1 cellular context compared by ENCODE assay signal in the genomic region with DNA sequence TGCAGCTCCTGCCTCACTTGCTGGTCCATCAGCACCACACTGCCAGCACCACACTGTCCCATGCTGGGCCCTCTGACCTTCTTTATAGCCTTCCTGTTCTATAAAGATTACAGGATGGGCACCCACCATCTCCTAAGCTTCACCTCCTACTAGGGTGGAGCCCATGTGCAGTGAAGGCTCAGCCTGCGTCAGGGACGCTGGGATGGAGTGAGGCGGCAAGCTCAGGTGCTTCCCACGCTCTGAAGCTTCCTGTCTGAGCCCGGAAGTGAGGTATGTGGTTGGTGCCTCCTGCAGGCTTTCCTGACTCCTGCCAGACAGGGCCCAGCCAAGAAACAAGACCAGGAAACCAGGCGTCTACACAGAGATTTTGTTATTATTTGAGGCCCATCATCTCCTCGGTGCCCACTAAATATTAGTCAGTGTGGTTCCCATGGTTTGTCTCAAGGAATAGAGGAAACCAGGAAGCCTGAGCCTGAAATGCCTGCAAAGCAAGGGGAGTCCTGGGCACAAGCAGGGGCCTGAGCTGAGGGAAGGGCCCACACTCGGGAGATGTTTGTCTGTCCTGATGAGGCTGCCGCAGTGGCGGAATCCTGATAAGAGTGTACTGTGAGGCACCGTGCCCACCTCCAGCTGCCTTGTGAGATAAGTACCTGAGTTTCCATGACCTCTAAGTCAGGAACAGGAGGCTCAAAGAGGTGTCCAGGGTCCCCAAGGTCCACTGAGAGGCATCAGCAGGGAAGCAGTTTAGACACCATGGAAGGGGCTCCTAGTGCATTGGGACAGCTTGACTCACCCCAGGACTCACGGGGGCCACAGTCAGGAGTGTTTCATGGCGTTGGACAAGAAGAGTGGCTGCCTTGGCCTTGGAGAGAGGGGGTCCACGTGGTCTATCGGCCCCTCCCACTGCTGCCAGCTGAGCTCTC.
A peak's percentile ranks its signal among the peaks of the same experiment; 100 is the strongest.
TF ChIP-seq lines count a peak whose summit lies in the region.

No MANE protein-coding gene starts in this region.

TF ChIP-seq in K562, 482 proteins besides CTCF, POLR2A, EP300 and RAD21 (continued from another document and continues in another):
- TF ChIP-seq, protein P1, sequence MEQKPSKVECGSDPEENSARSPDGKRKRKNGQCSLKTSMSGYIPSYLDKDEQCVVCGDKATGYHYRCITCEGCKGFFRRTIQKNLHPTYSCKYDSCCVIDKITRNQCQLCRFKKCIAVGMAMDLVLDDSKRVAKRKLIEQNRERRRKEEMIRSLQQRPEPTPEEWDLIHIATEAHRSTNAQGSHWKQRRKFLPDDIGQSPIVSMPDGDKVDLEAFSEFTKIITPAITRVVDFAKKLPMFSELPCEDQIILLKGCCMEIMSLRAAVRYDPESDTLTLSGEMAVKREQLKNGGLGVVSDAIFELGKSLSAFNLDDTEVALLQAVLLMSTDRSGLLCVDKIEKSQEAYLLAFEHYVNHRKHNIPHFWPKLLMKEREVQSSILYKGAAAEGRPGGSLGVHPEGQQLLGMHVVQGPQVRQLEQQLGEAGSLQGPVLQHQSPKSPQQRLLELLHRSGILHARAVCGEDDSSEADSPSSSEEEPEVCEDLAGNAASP (IDR thresholded peaks at IDR 0.05), result no peak
- TF ChIP-seq TARDBP (IDR thresholded peaks at IDR 0.05), result no peak
- no peak for TF ChIP-seq SPI1 (IDR thresholded peaks at IDR 0.05; ENCODE audit: borderline replicate concordance, low read depth, low read length)
- no peak for TF ChIP-seq ZNF239 (CRISPR knock-in tag; IDR thresholded peaks at IDR 0.05)
- TF ChIP-seq ZNF280A (IDR thresholded peaks at IDR 0.05; ENCODE audit: low read depth, partially characterized antibody), result no peak
- no peak for TF ChIP-seq SP1 (CRISPR knock-in tag; IDR thresholded peaks at IDR 0.05)
- TF ChIP-seq TAL1 (IDR thresholded peaks at IDR 0.05), result no peak
- TF ChIP-seq RBM34 (IDR thresholded peaks at IDR 0.05; ENCODE audit: borderline replicate concordance, insufficient read depth, low read length), result no peak
- no peak for TF ChIP-seq SMARCA5 (IDR thresholded peaks at IDR 0.05)
- TF ChIP-seq HSF4 (CRISPR knock-in tag; IDR thresholded peaks at IDR 0.05; ENCODE audit: borderline replicate concordance), result no peak
- no peak for TF ChIP-seq CHD4 (IDR thresholded peaks at IDR 0.05; ENCODE audit: insufficient read depth, insufficient replicate concordance, low read depth, low read length, poor library complexity, severe bottlenecking)
- peak; percentile 53 for TF ChIP-seq EGR1 (conservative IDR thresholded peaks at IDR 0.05)
- TF ChIP-seq DDX20 (tag; IDR thresholded peaks at IDR 0.05; ENCODE audit: low read depth), result no peak
- no peak for TF ChIP-seq RAD51 (IDR thresholded peaks at IDR 0.05; ENCODE audit: borderline replicate concordance, low read depth)
- TF ChIP-seq CBFA2T3 (IDR thresholded peaks at IDR 0.05), result peak; percentile 70
- TF ChIP-seq SMARCA4 (IDR thresholded peaks at IDR 0.05), result no peak
- TF ChIP-seq ZNF766 (CRISPR knock-in tag; conservative IDR thresholded peaks at IDR 0.05), result no peak
- TF ChIP-seq JUN (IDR thresholded peaks at IDR 0.05; ENCODE audit: borderline replicate concordance, low read depth, low read length), result peak; percentile 50; the same call in 1 of the 2 replicates
- no peak for TF ChIP-seq JUN (CRISPR knock-in tag; IDR thresholded peaks at IDR 0.05; ENCODE audit: borderline replicate concordance)
- TF ChIP-seq RBM15 (IDR thresholded peaks at IDR 0.05; ENCODE audit: insufficient read depth, low read length), result no peak
- no peak for TF ChIP-seq TFAM (CRISPR knock-in tag; conservative IDR thresholded peaks at IDR 0.05)
- no peak for TF ChIP-seq MBD2 (IDR thresholded peaks at IDR 0.05; ENCODE audit: borderline replicate concordance, low read depth)
- TF ChIP-seq, protein P2, sequence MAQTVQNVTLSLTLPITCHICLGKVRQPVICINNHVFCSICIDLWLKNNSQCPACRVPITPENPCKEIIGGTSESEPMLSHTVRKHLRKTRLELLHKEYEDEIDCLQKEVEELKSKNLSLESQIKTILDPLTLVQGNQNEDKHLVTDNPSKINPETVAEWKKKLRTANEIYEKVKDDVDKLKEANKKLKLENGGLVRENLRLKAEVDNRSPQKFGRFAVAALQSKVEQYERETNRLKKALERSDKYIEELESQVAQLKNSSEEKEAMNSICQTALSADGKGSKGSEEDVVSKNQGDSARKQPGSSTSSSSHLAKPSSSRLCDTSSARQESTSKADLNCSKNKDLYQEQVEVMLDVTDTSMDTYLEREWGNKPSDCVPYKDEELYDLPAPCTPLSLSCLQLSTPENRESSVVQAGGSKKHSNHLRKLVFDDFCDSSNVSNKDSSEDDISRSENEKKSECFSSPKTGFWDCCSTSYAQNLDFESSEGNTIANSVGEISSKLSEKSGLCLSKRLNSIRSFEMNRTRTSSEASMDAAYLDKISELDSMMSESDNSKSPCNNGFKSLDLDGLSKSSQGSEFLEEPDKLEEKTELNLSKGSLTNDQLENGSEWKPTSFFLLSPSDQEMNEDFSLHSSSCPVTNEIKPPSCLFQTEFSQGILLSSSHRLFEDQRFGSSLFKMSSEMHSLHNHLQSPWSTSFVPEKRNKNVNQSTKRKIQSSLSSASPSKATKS (CRISPR knock-in tag; IDR thresholded peaks at IDR 0.05), result no peak
- TF ChIP-seq PRPF4 (IDR thresholded peaks at IDR 0.05; ENCODE audit: insufficient read depth, low read depth, low read length, poor library complexity, severe bottlenecking), result no peak
- TF ChIP-seq ATF6 (CRISPR knock-in tag; IDR thresholded peaks at IDR 0.05), result no peak
- no peak for TF ChIP-seq NR4A1 (CRISPR knock-in tag; IDR thresholded peaks at IDR 0.05)
- no peak for TF ChIP-seq NR4A1 (tag; IDR thresholded peaks at IDR 0.05)
- TF ChIP-seq SIN3B (IDR thresholded peaks at IDR 0.05; ENCODE audit: low read depth), result no peak
- peak; percentile 10 for TF ChIP-seq NEUROD1 (IDR thresholded peaks at IDR 0.05; ENCODE audit: borderline replicate concordance, low read depth, low read length, partially characterized antibody)
- peak; percentile 7 to 76; a peak in 1 of 4 replicates for TF ChIP-seq TBL1XR1 (IDR thresholded peaks at IDR 0.05; ENCODE audit: low read length in 2 of 2)
- TF ChIP-seq, protein P3, sequence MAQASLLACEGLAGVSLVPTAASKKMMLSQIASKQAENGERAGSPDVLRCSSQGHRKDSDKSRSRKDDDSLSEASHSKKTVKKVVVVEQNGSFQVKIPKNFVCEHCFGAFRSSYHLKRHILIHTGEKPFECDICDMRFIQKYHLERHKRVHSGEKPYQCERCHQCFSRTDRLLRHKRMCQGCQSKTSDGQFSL (CRISPR knock-in tag; IDR thresholded peaks at IDR 0.05), result no peak
- TF ChIP-seq, protein P3 (tag; IDR thresholded peaks at IDR 0.05), result no peak
- no peak for TF ChIP-seq SMARCC2 (IDR thresholded peaks at IDR 0.05; ENCODE audit: low read depth)
- TF ChIP-seq CREBBP (IDR thresholded peaks at IDR 0.05; ENCODE audit: low read depth, low read length), result no peak
- TF ChIP-seq ZNF449 (CRISPR knock-in tag; IDR thresholded peaks at IDR 0.05), result no peak
- TF ChIP-seq KDM2B (CRISPR knock-in tag; IDR thresholded peaks at IDR 0.05), result no peak; the same call in 1 of the 2 replicates
- TF ChIP-seq ATF3 (IDR thresholded peaks at IDR 0.05), result no peak
- peak; percentile 29 for TF ChIP-seq ATF3 (CRISPR knock-in tag; conservative IDR thresholded peaks at IDR 0.05)
- TF ChIP-seq ZNF77 (CRISPR knock-in tag; IDR thresholded peaks at IDR 0.05), result no peak
- TF ChIP-seq ZKSCAN1 (IDR thresholded peaks at IDR 0.05; ENCODE audit: low read depth, low read length), result 0 out of 2 replicates have a peak, but pooled peaks have one; percentile 14
- TF ChIP-seq ZNF644 (tag; IDR thresholded peaks at IDR 0.05; ENCODE audit: low read depth), result no peak
- TF ChIP-seq NFE2 (IDR thresholded peaks at IDR 0.05; ENCODE audit: low read depth), result no peak
- TF ChIP-seq NR3C1 (CRISPR knock-in tag; IDR thresholded peaks at IDR 0.05), result no peak
- TF ChIP-seq RFX1 (IDR thresholded peaks at IDR 0.05), result no peak
- TF ChIP-seq ZNF324 (CRISPR knock-in tag; IDR thresholded peaks at IDR 0.05), result no peak
- no peak for TF ChIP-seq ZNF717 (CRISPR knock-in tag; IDR thresholded peaks at IDR 0.05)
- no peak for TF ChIP-seq ZZZ3 (IDR thresholded peaks at IDR 0.05)
- TF ChIP-seq CBX3 (IDR thresholded peaks at IDR 0.05; ENCODE audit: borderline replicate concordance in 1 of 2, low read length in 2 of 2), result peak in 1 of 2 experiments; percentile 97; a peak in 2 of 3 replicates
- TF ChIP-seq, protein P4, sequence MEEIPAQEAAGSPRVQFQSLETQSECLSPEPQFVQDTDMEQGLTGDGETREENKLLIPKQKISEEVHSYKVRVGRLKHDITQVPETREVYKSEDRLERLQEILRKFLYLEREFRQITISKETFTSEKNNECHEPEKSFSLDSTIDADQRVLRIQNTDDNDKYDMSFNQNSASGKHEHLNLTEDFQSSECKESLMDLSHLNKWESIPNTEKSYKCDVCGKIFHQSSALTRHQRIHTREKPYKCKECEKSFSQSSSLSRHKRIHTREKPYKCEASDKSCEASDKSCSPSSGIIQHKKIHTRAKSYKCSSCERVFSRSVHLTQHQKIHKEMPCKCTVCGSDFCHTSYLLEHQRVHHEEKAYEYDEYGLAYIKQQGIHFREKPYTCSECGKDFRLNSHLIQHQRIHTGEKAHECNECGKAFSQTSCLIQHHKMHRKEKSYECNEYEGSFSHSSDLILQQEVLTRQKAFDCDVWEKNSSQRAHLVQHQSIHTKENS (CRISPR knock-in tag; IDR thresholded peaks at IDR 0.05), result no peak
- TF ChIP-seq SREBF1 (IDR thresholded peaks at IDR 0.05; ENCODE audit: borderline replicate concordance, low read depth, low read length), result 0 out of 2 replicates have a peak, but pooled peaks have one; percentile 30
- no peak for TF ChIP-seq FOXM1 (IDR thresholded peaks at IDR 0.05; ENCODE audit: low read depth)
- no peak for TF ChIP-seq FOXM1 (CRISPR knock-in tag; IDR thresholded peaks at IDR 0.05; ENCODE audit: low read depth)
- no peak for TF ChIP-seq DLX4 (CRISPR knock-in tag; IDR thresholded peaks at IDR 0.05)
- TF ChIP-seq NFIC (IDR thresholded peaks at IDR 0.05), result no peak
- TF ChIP-seq, protein P5, sequence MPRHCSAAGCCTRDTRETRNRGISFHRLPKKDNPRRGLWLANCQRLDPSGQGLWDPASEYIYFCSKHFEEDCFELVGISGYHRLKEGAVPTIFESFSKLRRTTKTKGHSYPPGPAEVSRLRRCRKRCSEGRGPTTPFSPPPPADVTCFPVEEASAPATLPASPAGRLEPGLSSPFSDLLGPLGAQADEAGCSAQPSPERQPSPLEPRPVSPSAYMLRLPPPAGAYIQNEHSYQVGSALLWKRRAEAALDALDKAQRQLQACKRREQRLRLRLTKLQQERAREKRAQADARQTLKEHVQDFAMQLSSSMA (CRISPR knock-in tag; IDR thresholded peaks at IDR 0.05), result no peak
